Comparison of ENCODE assay signal across 12 cellular contexts in the genomic region with DNA sequence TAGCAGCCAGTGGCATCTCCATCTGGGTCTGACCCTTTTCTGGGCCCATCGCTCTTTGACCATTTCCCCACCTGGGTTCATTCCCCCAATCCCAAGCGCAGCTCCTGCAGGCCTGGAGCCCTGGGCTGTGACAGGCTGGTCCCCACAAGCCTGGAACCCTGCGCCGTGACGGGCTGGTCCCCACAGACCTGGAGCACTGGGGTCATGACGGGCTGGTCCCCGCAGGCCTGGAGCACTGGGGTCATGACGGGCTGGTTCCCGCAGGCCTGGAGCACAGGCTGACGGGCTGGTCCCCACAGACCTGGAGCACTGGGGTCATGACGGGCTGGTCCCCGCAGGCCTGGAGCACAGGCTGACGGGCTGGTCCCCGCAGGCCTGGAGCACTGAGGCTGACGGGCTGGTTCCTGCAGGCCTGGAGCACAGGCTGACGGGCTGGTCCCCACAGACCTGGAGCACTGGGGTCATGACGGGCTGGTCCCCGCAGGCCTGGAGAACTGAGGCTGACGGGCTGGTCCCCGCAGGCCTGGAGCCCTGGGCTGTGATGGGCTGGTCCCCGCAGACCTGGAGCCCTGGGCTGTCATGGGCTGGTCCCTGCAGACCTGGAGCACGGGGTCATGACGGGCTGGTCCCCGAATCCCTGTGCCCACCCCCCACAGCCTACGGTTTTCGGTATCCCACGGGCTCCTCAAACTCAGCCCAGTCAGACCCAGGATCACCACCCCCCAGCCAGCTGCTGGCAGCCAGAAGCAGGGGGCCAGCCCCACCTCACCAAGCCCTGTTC. TPM values are rescaled to one million over a fixed set of nuclear protein-coding genes. Genes with fewer than 3 reads are reported as not detected.
DNase-seq lines count a peak whose midpoint lies in the region; ATAC-seq and TF ChIP-seq lines count a peak whose summit lies in the region.
"Had no signal": no experiment of that assay in that cellular context is flagged by ENCODE, and none has a peak within 500 bp of the region (broad histone marks: within the 10 kb centered on the region; RNA-seq: fewer than 3 reads in every experiment).

No MANE protein-coding gene starts in this region.

- intact Hi-C loops in activated CD4-positive, alpha-beta memory T cell treated with anti-CD3 and anti-CD28 coated beads for 36 hours (cut with micrococcal nuclease) = loop anchor here (1.0 to 2.0 kb wide), 2 partner anchors 57 to 64 kb away; a partner anchor contains a TSS
- intact Hi-C loops in posterior vena cava (cut with DNase I) = loop anchor here (2.0 to 5.0 kb wide), 3 partner anchors 65 to 140 kb away; no protein-coding TSS in a partner anchor

- ATAC-seq in effector memory CD8-positive, alpha-beta T cell (replicated peaks) = no peak

- peak; percentile 10 for TF ChIP-seq POLR2A in GM18951 (IDR thresholded peaks at IDR 0.05; ENCODE audit: extremely low read depth, insufficient read depth, insufficient read length)

- CTCF ChIA-PET in activated CD4-positive, alpha-beta memory T cell treated with anti-CD3 and anti-CD28 coated beads for 36 hours (lab: Charles Lee) = interaction anchor here (0.9 to 4.9 kb wide), 9 partner anchors 10 to 139 kb away, joined by 3 to 60 read pairs (median 15); a partner anchor contains a TSS
- CTCF ChIA-PET in activated CD4-positive, alpha-beta memory T cell treated with anti-CD3 and anti-CD28 coated beads, Interleukin-2, amount 10 ng/mL, durations not matched to agents 7 days and 5 days (lab: Charles Lee) = interaction anchor here (1.0 to 4.1 kb wide), 8 partner anchors 10 to 139 kb away, joined by 4 to 20 read pairs (median 5); a partner anchor contains a TSS

- no peak for TF ChIP-seq CTCF in progenitor cell of endocrine pancreas (IDR thresholded peaks at IDR 0.05; ENCODE audit: unreplicated experiment)

- peaks cover 37% of the 10 kb centered on the region for H3K4me1 Mint-ChIP-seq in activated CD4-positive, alpha-beta memory T cell treated with anti-CD3 and anti-CD28 coated beads for 36 hours (ENCODE audit: low read depth)
- peaks cover 34% of the 10 kb centered on the region for H3K4me1 Mint-ChIP-seq in activated CD4-positive, alpha-beta memory T cell treated with anti-CD3 and anti-CD28 coated beads, Interleukin-2, amount 10 ng/mL, durations not matched to agents 7 days and 5 days
- H3K4me1 Mint-ChIP-seq in effector memory CD8-positive, alpha-beta T cell (ENCODE audit: low read depth in 2 of 2) = peaks cover 34 to 41% of the 10 kb centered on the region in 2 donors
- peaks cover 4% of the 10 kb centered on the region for H3K4me1 Mint-ChIP-seq in progenitor cell of endocrine pancreas (ENCODE audit: low read depth)

- no peak overlapping the region for H3K4me3 Mint-ChIP-seq in activated CD4-positive, alpha-beta memory T cell treated with anti-CD3 and anti-CD28 coated beads for 36 hours
- no peak overlapping the region for H3K4me3 Mint-ChIP-seq in activated CD4-positive, alpha-beta memory T cell treated with anti-CD3 and anti-CD28 coated beads, Interleukin-2, amount 10 ng/mL, durations not matched to agents 7 days and 5 days
- H3K4me3 Mint-ChIP-seq in effector memory CD8-positive, alpha-beta T cell = no peak overlapping the region
- H3K4me3 Mint-ChIP-seq in progenitor cell of endocrine pancreas (ENCODE audit: low read depth) = no peak overlapping the region

- H3K27ac Mint-ChIP-seq in activated CD4-positive, alpha-beta memory T cell treated with anti-CD3 and anti-CD28 coated beads for 36 hours = peak overlapping the region; percentile 76
- H3K27ac Mint-ChIP-seq in activated CD4-positive, alpha-beta memory T cell treated with anti-CD3 and anti-CD28 coated beads, Interleukin-2, amount 10 ng/mL, durations not matched to agents 7 days and 5 days = no peak overlapping the region
- peak overlapping the region; percentile 88 to 93 for H3K27ac Mint-ChIP-seq in effector memory CD8-positive, alpha-beta T cell
- no peak overlapping the region for H3K27ac Mint-ChIP-seq in progenitor cell of endocrine pancreas

- H3K27me3 Mint-ChIP-seq in activated CD4-positive, alpha-beta memory T cell treated with anti-CD3 and anti-CD28 coated beads for 36 hours = no peaks in the 10 kb centered on the region
- H3K27me3 Mint-ChIP-seq in activated CD4-positive, alpha-beta memory T cell treated with anti-CD3 and anti-CD28 coated beads, Interleukin-2, amount 10 ng/mL, durations not matched to agents 7 days and 5 days = no peaks in the 10 kb centered on the region
- H3K27me3 Mint-ChIP-seq in effector memory CD8-positive, alpha-beta T cell = no peaks in the 10 kb centered on the region
- no peaks in the 10 kb centered on the region for H3K27me3 Mint-ChIP-seq in progenitor cell of endocrine pancreas

- DNase-seq in activated CD4-positive, alpha-beta memory T cell treated with anti-CD3 and anti-CD28 coated beads for 36 hours = no peak
- no peak for DNase-seq in activated CD4-positive, alpha-beta memory T cell treated with anti-CD3 and anti-CD28 coated beads, Interleukin-2, amount 10 ng/mL, durations not matched to agents 7 days and 5 days
- DNase-seq in effector memory CD8-positive, alpha-beta T cell = no peak
- DNase-seq in posterior vena cava (ENCODE audit: low spot score) = peak; percentile 78
- DNase-seq in progenitor cell of endocrine pancreas (ENCODE audit: low spot score, unreplicated experiment) = no peak
- DNase-seq in NCI-H82 (lab: John Stamatoyannopoulos, UW) = no peak
- DNase-seq in T-helper 9 cell = no peak

- no peaks in the 10 kb centered on the region for H3K9me3 Mint-ChIP-seq in activated CD4-positive, alpha-beta memory T cell treated with anti-CD3 and anti-CD28 coated beads for 36 hours
- no peaks in the 10 kb centered on the region for H3K9me3 Mint-ChIP-seq in activated CD4-positive, alpha-beta memory T cell treated with anti-CD3 and anti-CD28 coated beads, Interleukin-2, amount 10 ng/mL, durations not matched to agents 7 days and 5 days
- H3K9me3 Mint-ChIP-seq in effector memory CD8-positive, alpha-beta T cell = no peaks in the 10 kb centered on the region
- no peaks in the 10 kb centered on the region for H3K9me3 Mint-ChIP-seq in progenitor cell of endocrine pancreas (ENCODE audit: low read depth)

- POLR2A ChIA-PET in activated CD4-positive, alpha-beta memory T cell treated with anti-CD3 and anti-CD28 coated beads for 36 hours (lab: Charles Lee) = interaction anchor here (0.8 to 1.6 kb wide), 2 partner anchors 13 to 23 kb away, joined by 3 read pairs; no protein-coding TSS in a partner anchor
- POLR2A ChIA-PET in activated CD4-positive, alpha-beta memory T cell treated with anti-CD3 and anti-CD28 coated beads, Interleukin-2, amount 10 ng/mL, durations not matched to agents 7 days and 5 days (lab: Charles Lee) = interaction anchor here (1.1 to 8.8 kb wide), 2 partner anchors 17 to 27 kb away, joined by 3 to 197 read pairs; a partner anchor contains a TSS

- in situ Hi-C loops in GM18951 (cut with MboI; ENCODE audit: low sequenced_read_pairs, unreplicated experiment) = no loop called here

- H3K36me3 Mint-ChIP-seq in activated CD4-positive, alpha-beta memory T cell treated with anti-CD3 and anti-CD28 coated beads for 36 hours = peaks cover 41% of the 10 kb centered on the region
- H3K36me3 Mint-ChIP-seq in activated CD4-positive, alpha-beta memory T cell treated with anti-CD3 and anti-CD28 coated beads, Interleukin-2, amount 10 ng/mL, durations not matched to agents 7 days and 5 days (ENCODE audit: low read depth) = peaks cover 61% of the 10 kb centered on the region
- peaks cover 76% of the 10 kb centered on the region for H3K36me3 Mint-ChIP-seq in effector memory CD8-positive, alpha-beta T cell (ENCODE audit: insufficient read depth)
- H3K36me3 Mint-ChIP-seq in progenitor cell of endocrine pancreas (ENCODE audit: insufficient read depth) = peaks cover 21% of the 10 kb centered on the region

RNA-seq across cellular contexts. Expression of a gene that starts 16.6 kb away (rescaled TPM):
- 100 to 1,000 TPM; 157 to 162 TPM for total RNA-seq in activated CD4-positive, alpha-beta memory T cell treated with anti-CD3 and anti-CD28 coated beads for 36 hours
- total RNA-seq in activated CD4-positive, alpha-beta memory T cell treated with anti-CD3 and anti-CD28 coated beads, Interleukin-2, amount 10 ng/mL, durations not matched to agents 7 days and 5 days = 100 to 1,000 TPM; 460 to 463 TPM
- total RNA-seq in posterior vena cava = 10 to 100 TPM; 35.6 to 37.4 TPM
- 125 and 134 TPM in 2 replicates for total RNA-seq in progenitor cell of endocrine pancreas

RNA-seq across cellular contexts. Expression of a gene that starts 18.7 kb away (rescaled TPM):
- total RNA-seq in activated CD4-positive, alpha-beta memory T cell treated with anti-CD3 and anti-CD28 coated beads for 36 hours = 100 to 1,000 TPM; 134 to 140 TPM
- 100 to 1,000 TPM; 316 to 334 TPM for total RNA-seq in activated CD4-positive, alpha-beta memory T cell treated with anti-CD3 and anti-CD28 coated beads, Interleukin-2, amount 10 ng/mL, durations not matched to agents 7 days and 5 days
- 10 to 100 TPM in 1 of 2 donors, 1 to 10 TPM in 1; 6.4 to 15.7 TPM for total RNA-seq in posterior vena cava
- total RNA-seq in progenitor cell of endocrine pancreas = 0.12 and 0.58 TPM in 2 replicates

RNA-seq across cellular contexts. Expression of a gene that starts 34.3 kb away (rescaled TPM):
- total RNA-seq in activated CD4-positive, alpha-beta memory T cell treated with anti-CD3 and anti-CD28 coated beads for 36 hours = not detected
- not detected for total RNA-seq in activated CD4-positive, alpha-beta memory T cell treated with anti-CD3 and anti-CD28 coated beads, Interleukin-2, amount 10 ng/mL, durations not matched to agents 7 days and 5 days
- total RNA-seq in posterior vena cava = not detected
- not detected in 2 replicates for total RNA-seq in progenitor cell of endocrine pancreas
- total RNA-seq: epithelial cell of proximal tubule, kidney epithelial cell, pulmonary artery endothelial cell, thoracic aorta had no signal

RNA-seq across cellular contexts. Expression of a gene that starts 56.5 kb away (rescaled TPM):
- total RNA-seq in activated CD4-positive, alpha-beta memory T cell treated with anti-CD3 and anti-CD28 coated beads for 36 hours = 10 to 100 TPM; 79.2 to 87.7 TPM
- total RNA-seq in activated CD4-positive, alpha-beta memory T cell treated with anti-CD3 and anti-CD28 coated beads, Interleukin-2, amount 10 ng/mL, durations not matched to agents 7 days and 5 days = 10 to 100 TPM; 63.6 to 64.0 TPM
- total RNA-seq in posterior vena cava = 10 to 100 TPM; 44.5 to 58.1 TPM
- total RNA-seq in progenitor cell of endocrine pancreas = 50.5 and 51.5 TPM in 2 replicates

Comparison
In these comparisons a context has a peak if more than half of its experiments do, and no peak if none do; other contexts are left out.
1. H3K27ac Mint-ChIP-seq: peak in activated CD4-positive, alpha-beta memory T cell treated with anti-CD3 and anti-CD28 coated beads for 36 hours (single experiment) and effector memory CD8-positive, alpha-beta T cell (2 of 2); none in activated CD4-positive, alpha-beta memory T cell treated with anti-CD3 and anti-CD28 coated beads, Interleukin-2, amount 10 ng/mL, durations not matched to agents 7 days and 5 days (single experiment) and progenitor cell of endocrine pancreas (single experiment).
2. RNA of a gene that starts 18.7 kb away (total RNA-seq): 316 to 334 TPM in activated CD4-positive, alpha-beta memory T cell treated with anti-CD3 and anti-CD28 coated beads, Interleukin-2, amount 10 ng/mL, durations not matched to agents 7 days and 5 days and 134 to 140 TPM in activated CD4-positive, alpha-beta memory T cell treated with anti-CD3 and anti-CD28 coated beads for 36 hours; 6.4 to 15.7 TPM in posterior vena cava and 0.12 to 0.58 TPM in progenitor cell of endocrine pancreas; every median in the first group is over 4 times any median in the second.